ENCODE assay signal across 1 cellular context in genomic region chr1:245872475-245872874, GRCh38.
TF ChIP-seq lines count a peak whose summit lies in the region.

No MANE protein-coding gene starts in this region.

TF ChIP-seq in IMR-90, 13 proteins besides CTCF, POLR2A, EP300 and RAD21:
- TF ChIP-seq USF2 (IDR thresholded peaks at IDR 0.05; ENCODE audit: low read depth, low read length) (no peak), RCOR1 (IDR thresholded peaks at IDR 0.05; ENCODE audit: insufficient replicate concordance, low read length) (no peak), CHD1 (IDR thresholded peaks at IDR 0.05; ENCODE audit: low read depth, low read length) (no peak), MAFK (IDR thresholded peaks at IDR 0.05; ENCODE audit: low read depth, low read length) (no peak), NFE2L2 (IDR thresholded peaks at IDR 0.05; ENCODE audit: low read depth, low read length) (no peak), FOS (IDR thresholded peaks at IDR 0.05; ENCODE audit: low read depth, low read length) (no peak), CEBPB (IDR thresholded peaks at IDR 0.05; ENCODE audit: low read depth, low read length) (no peak), MXI1 (IDR thresholded peaks at IDR 0.05; ENCODE audit: borderline replicate concordance, low read depth, low read length) (no peak), MAZ (IDR thresholded peaks at IDR 0.05; ENCODE audit: borderline replicate concordance, low read depth, low read length) (no peak), BHLHE40 (IDR thresholded peaks at IDR 0.05; ENCODE audit: low read depth, low read length) (no peak), SMC3 (IDR thresholded peaks at IDR 0.05; ENCODE audit: low read depth, low read length) (no peak), RFX5 (IDR thresholded peaks at IDR 0.05; ENCODE audit: low read depth, low read length) (no peak), ELK1 (IDR thresholded peaks at IDR 0.05; ENCODE audit: borderline replicate concordance, low read depth, low read length) (no peak)
